24 cellular contexts compared by ENCODE assay signal in the genomic region with DNA sequence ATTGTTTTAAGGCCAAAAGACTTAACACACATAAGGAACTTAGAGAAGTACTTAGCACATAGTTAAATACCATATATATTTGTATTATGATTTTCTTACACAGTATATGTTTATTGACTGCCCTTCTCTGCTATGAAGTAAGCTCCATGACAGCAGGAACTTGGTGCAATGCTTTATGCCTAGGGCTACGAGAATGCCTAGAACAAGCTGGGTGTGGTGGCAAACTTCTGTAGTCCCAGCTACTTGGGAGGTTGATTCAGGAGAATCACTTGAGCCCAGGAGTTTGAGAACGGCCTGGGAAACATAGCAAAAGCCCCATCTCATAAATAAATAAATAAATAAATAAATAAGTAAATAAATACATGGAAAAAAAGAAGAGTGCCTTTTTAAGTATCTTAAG. TPM values are rescaled to one million over a fixed set of nuclear protein-coding genes. Genes with fewer than 3 reads are reported as not detected.
"Had no signal": no experiment of that assay in that cellular context is flagged by ENCODE, and none has a peak within 500 bp of the region (broad histone marks: within the 10 kb centered on the region; RNA-seq: fewer than 3 reads in every experiment).

No MANE protein-coding gene starts in this region.

- H3K4me3 Mint-ChIP-seq: activated B cell treated with CpG ODN at 0.5 μM for 24 hours; activated CD4-positive, alpha-beta memory T cell treated with anti-CD3 and anti-CD28 coated beads for 36 hours; activated CD4-positive, alpha-beta T cell treated with anti-CD3 and anti-CD28 coated beads, Interleukin-2, amount 10 ng/mL, durations not matched to agents 24 days and 14 days; activated naive CD8-positive, alpha-beta T cell treated with anti-CD3 and anti-CD28 coated beads, Interleukin-2, amount 50 U/mL, for 24 hours; activated T-cell treated with anti-CD3 and anti-CD28 coated beads, Interleukin-2, amount 50 U/mL, for 4 hours; T-helper 17 cell had no signal

- H3K36me3 Mint-ChIP-seq: activated CD4-positive, alpha-beta memory T cell treated with anti-CD3 and anti-CD28 coated beads for 36 hours; activated naive CD4-positive, alpha-beta T cell treated with anti-CD3 and anti-CD28 coated beads, Interleukin-2, amount 50 U/mL, for 72 hours had no signal

- H3K27me3 ChIP-seq: brain microvascular endothelial cell, SJSA1 had no signal

- ATAC-seq: activated naive CD4-positive, alpha-beta T cell treated with anti-CD3 and anti-CD28 coated beads, Interleukin-2, amount 50 U/mL, for 72 hours; activated naive CD8-positive, alpha-beta T cell treated with anti-CD3 and anti-CD28 coated beads, Interleukin-2, amount 50 U/mL, for 24 hours; activated T-cell treated with anti-CD3 and anti-CD28 coated beads, Interleukin-2, amount 50 U/mL, for 4 hours; K562; T-helper 17 cell had no signal

- H3K4me3 ChIP-seq: K562, SJSA1 had no signal

- H3K4me1 ChIP-seq: SJSA1 had no signal

- H3K27me3 Mint-ChIP-seq: activated B cell treated with CpG ODN at 0.5 μM for 24 hours; activated CD4-positive, alpha-beta memory T cell treated with anti-CD3 and anti-CD28 coated beads for 36 hours; activated CD4-positive, alpha-beta T cell treated with anti-CD3 and anti-CD28 coated beads, Interleukin-2, amount 10 ng/mL, durations not matched to agents 24 days and 14 days; activated naive CD8-positive, alpha-beta T cell treated with anti-CD3 and anti-CD28 coated beads, Interleukin-2, amount 50 U/mL, for 24 hours; T-helper 17 cell had no signal

- DNase-seq: activated B cell treated with CpG ODN at 0.5 μM for 24 hours; activated CD4-positive, alpha-beta memory T cell treated with anti-CD3 and anti-CD28 coated beads for 36 hours; activated CD4-positive, alpha-beta T cell treated with anti-CD3 and anti-CD28 coated beads for 1 hour; activated CD4-positive, alpha-beta T cell treated with anti-CD3 and anti-CD28 coated beads, Interleukin-2, amount 10 ng/mL, durations not matched to agents 24 days and 14 days; activated CD8-positive, alpha-beta memory T cell treated with anti-CD3 and anti-CD28 coated beads for 24 hours; activated effector memory CD4-positive, alpha-beta T cell treated with anti-CD3 and anti-CD28 coated beads, Interleukin-2, amount 50 U/mL, for 16 hours; activated naive CD4-positive, alpha-beta T cell treated with Interleukin-2 at 50 U/mL for 16 hours; activated naive CD8-positive, alpha-beta T cell treated with anti-CD3 and anti-CD28 coated beads, Interleukin-2, amount 50 U/mL, for 24 hours; activated T-cell treated with anti-CD3 and anti-CD28 coated beads, Interleukin-2, amount 50 U/mL, for 4 hours; brain microvascular endothelial cell; caudate nucleus; Karpas-422; NCI-H1105 treated with DMSO at 0.1 percent for 48 hours; NCI-H1436 treated with DMSO at 0.1 percent for 48 hours; NCI-H187; NCI-H2081; NCI-H446; NCI-H524; SHP77; T-helper 17 cell; T-helper 9 cell had no signal

- H3K36me3 ChIP-seq: brain microvascular endothelial cell, SJSA1 had no signal

- H3K9me3 Mint-ChIP-seq: activated CD4-positive, alpha-beta T cell treated with anti-CD3 and anti-CD28 coated beads, Interleukin-2, amount 10 ng/mL, durations not matched to agents 24 days and 14 days had no signal

- H3K9me3 ChIP-seq: SJSA1 had no signal

- H3K27ac Mint-ChIP-seq: activated B cell treated with CpG ODN at 0.5 μM for 24 hours; activated CD4-positive, alpha-beta memory T cell treated with anti-CD3 and anti-CD28 coated beads for 36 hours; activated CD4-positive, alpha-beta T cell treated with anti-CD3 and anti-CD28 coated beads, Interleukin-2, amount 10 ng/mL, durations not matched to agents 24 days and 14 days; activated naive CD4-positive, alpha-beta T cell treated with anti-CD3 and anti-CD28 coated beads, Interleukin-2, amount 50 U/mL, for 72 hours; activated naive CD8-positive, alpha-beta T cell treated with anti-CD3 and anti-CD28 coated beads, Interleukin-2, amount 50 U/mL, for 24 hours; T-helper 17 cell had no signal

- H3K27ac ChIP-seq: brain microvascular endothelial cell, SJSA1 had no signal

- H3K4me1 Mint-ChIP-seq: activated B cell treated with CpG ODN at 0.5 μM for 24 hours; activated CD4-positive, alpha-beta T cell treated with anti-CD3 and anti-CD28 coated beads, Interleukin-2, amount 10 ng/mL, durations not matched to agents 24 days and 14 days; activated naive CD8-positive, alpha-beta T cell treated with anti-CD3 and anti-CD28 coated beads, Interleukin-2, amount 50 U/mL, for 24 hours; T-helper 17 cell had no signal

RNA-seq across cellular contexts. Expression of a gene that starts 1.9 kb away (rescaled TPM):
- total RNA-seq: activated B cell treated with CpG ODN at 0.5 μM for 24 hours; activated CD4-positive, alpha-beta memory T cell treated with anti-CD3 and anti-CD28 coated beads for 36 hours; activated CD4-positive, alpha-beta T cell treated with anti-CD3 and anti-CD28 coated beads, Interleukin-2, amount 10 ng/mL, durations not matched to agents 24 days and 14 days; activated naive CD4-positive, alpha-beta T cell treated with anti-CD3 and anti-CD28 coated beads, Interleukin-2, amount 50 U/mL, for 72 hours; activated T-cell treated with anti-CD3 and anti-CD28 coated beads, Interleukin-2, amount 50 U/mL, for 4 hours; SJSA1; T-helper 17 cell had no signal
